Comparison of ENCODE assay signal across 8 cellular contexts in the genomic region with DNA sequence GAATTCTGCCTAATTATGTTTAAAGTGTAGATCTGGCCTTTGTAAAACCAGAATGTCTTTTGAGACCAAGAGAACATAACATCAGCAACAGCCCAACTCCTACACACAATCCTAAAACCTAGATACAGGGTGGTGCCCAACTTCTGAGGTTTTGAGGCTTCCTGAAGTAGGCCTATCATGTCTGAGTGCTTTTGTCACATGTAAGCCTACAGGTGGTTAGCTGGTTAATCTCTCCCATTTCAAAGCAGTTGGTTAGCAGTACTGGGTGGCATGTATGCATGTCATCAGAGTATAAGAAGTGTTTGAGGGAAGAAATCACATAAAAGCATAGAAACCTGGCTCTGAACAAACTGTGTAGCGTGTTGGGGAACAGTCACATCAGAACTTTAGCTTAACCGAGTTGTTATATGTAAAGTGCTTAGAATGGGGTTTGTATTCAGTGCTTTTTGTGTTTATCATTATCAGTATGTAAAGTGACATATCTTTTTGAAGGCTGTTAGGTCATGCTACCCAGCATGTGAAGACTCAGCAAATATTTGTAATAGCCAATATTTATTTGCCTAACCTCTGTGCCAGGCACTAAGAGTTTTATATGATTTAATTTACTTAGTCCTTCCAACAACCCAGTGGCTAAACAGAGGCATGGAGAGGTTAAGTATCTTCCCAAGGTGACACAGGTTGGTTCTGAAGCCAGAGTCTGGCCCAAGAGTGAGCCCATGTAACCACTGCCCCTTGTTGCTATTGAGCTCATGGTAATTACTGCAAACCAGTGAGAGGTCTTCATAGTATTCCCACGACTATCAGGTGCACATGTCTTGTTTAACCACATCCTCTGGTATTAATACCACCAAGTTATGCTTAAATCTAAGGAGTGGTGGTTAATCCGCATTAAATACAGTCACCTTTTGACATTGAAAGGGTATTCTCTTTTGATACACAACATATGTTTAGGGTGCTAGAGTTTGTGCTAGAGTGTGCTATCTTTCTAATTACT. TPM values are rescaled to one million over a fixed set of nuclear protein-coding genes. Genes with fewer than 3 reads are reported as not detected.
DNase-seq lines count a peak whose midpoint lies in the region; ATAC-seq, FAIRE-seq and TF ChIP-seq lines count a peak whose summit lies in the region.

No MANE protein-coding gene starts in this region.

- H3K27me3 Mint-ChIP-seq in T-helper 2 cell treated with Interferon-gamma antibody and Interleukin-4, amounts not matched to agents 5 μg/mL and 100 μg/mL, for 36 hours (ENCODE audit: low read depth), result no peaks in the 10 kb centered on the region
- no peaks in the 10 kb centered on the region for H3K27me3 Mint-ChIP-seq in HFFc6 (ENCODE audit: insufficient read depth)

- no peak for TF ChIP-seq CTCF in HFFc6 (IDR thresholded peaks at IDR 0.05)

- FAIRE-seq in GM12891 (lab: Jason Lieb, UNC), result peak; percentile 87

- H3K27ac Mint-ChIP-seq in T-helper 2 cell treated with Interferon-gamma antibody and Interleukin-4, amounts not matched to agents 5 μg/mL and 100 μg/mL, for 36 hours, result peak overlapping the region; percentile 90
- H3K27ac Mint-ChIP-seq in HFFc6, result no peak overlapping the region

- H3K27ac ChIP-seq in effector memory CD4-positive, alpha-beta T cell (ENCODE audit: insufficient read depth, low read length, poor library complexity, severe bottlenecking), result peak overlapping the region; percentile 48

- no peaks in the 10 kb centered on the region for H3K27me3 ChIP-seq in effector memory CD4-positive, alpha-beta T cell (replicated peaks; ENCODE audit: control insufficient read depth, insufficient read depth, low read length, poor library complexity, severe bottlenecking)

- peaks cover 36% of the 10 kb centered on the region for H3K4me1 ChIP-seq in effector memory CD4-positive, alpha-beta T cell (ENCODE audit: control insufficient read depth, insufficient read depth, low read length, poor library complexity, severe bottlenecking)

- no peaks in the 10 kb centered on the region for H3K36me3 ChIP-seq in effector memory CD4-positive, alpha-beta T cell (ENCODE audit: control insufficient read depth, insufficient read depth, low read length)

- H3K4me1 Mint-ChIP-seq in T-helper 2 cell treated with Interferon-gamma antibody and Interleukin-4, amounts not matched to agents 5 μg/mL and 100 μg/mL, for 36 hours (ENCODE audit: low read depth), result peaks cover 51% of the 10 kb centered on the region
- peaks cover 48% of the 10 kb centered on the region for H3K4me1 Mint-ChIP-seq in HFFc6 (ENCODE audit: low read depth)

- peak; percentile 27 for ATAC-seq in HG02678 (IDR thresholded peaks at IDR 0.05; ENCODE audit: unreplicated experiment)
- no peak for ATAC-seq in HG02852 (IDR thresholded peaks at IDR 0.05; ENCODE audit: unreplicated experiment)

- DNase-seq in GM12891 (ENCODE audit: insufficient read length, low spot score) (no peak), NCI-H1105 treated with DMSO at 0.1 percent for 48 hours (lab: John Stamatoyannopoulos, UW) (no peak), HFFc6 (no peak)
- DNase-seq in T-helper 2 cell treated with Interferon-gamma antibody and Interleukin-4, amounts not matched to agents 5 μg/mL and 100 μg/mL, for 36 hours (ENCODE audit: low spot score), result peak; percentile 73
- peak; percentile 34 to 54 (median 38) for DNase-seq in effector memory CD4-positive, alpha-beta T cell
- DNase-seq in stimulated activated CD4-positive, alpha-beta T cell treated with anti-CD3 and anti-CD28 coated beads, TNF-alpha, amount 100 ng/mL, for 48 hours (ENCODE audit: low read depth in 3 of 3), result peak; percentile 10 to 20 (median 20)

- peaks cover 22% of the 10 kb centered on the region for H3K36me3 Mint-ChIP-seq in T-helper 2 cell treated with Interferon-gamma antibody and Interleukin-4, amounts not matched to agents 5 μg/mL and 100 μg/mL, for 36 hours (ENCODE audit: low read depth)
- H3K36me3 Mint-ChIP-seq in HFFc6 (ENCODE audit: low read depth), result no peaks in the 10 kb centered on the region

- H3K4me3 Mint-ChIP-seq in T-helper 2 cell treated with Interferon-gamma antibody and Interleukin-4, amounts not matched to agents 5 μg/mL and 100 μg/mL, for 36 hours, result peak overlapping the region; percentile 100
- H3K4me3 Mint-ChIP-seq in HFFc6, result no peak overlapping the region

- no peaks in the 10 kb centered on the region for H3K9me3 ChIP-seq in effector memory CD4-positive, alpha-beta T cell (ENCODE audit: control insufficient read depth, low read length)

- peak overlapping the region; percentile 94 for H3K4me3 ChIP-seq in effector memory CD4-positive, alpha-beta T cell (ENCODE audit: insufficient read depth, low read depth, low read length, poor library complexity, severe bottlenecking)

- no peak for TF ChIP-seq POLR2A in GM12891 (IDR thresholded peaks at IDR 0.05; ENCODE audit: low read depth, low read length)

- no peaks in the 10 kb centered on the region for H3K9me3 Mint-ChIP-seq in T-helper 2 cell treated with Interferon-gamma antibody and Interleukin-4, amounts not matched to agents 5 μg/mL and 100 μg/mL, for 36 hours
- no peaks in the 10 kb centered on the region for H3K9me3 Mint-ChIP-seq in HFFc6

TF ChIP-seq in GM12891, 5 proteins besides CTCF, POLR2A, EP300 and RAD21:
- TF ChIP-seq SPI1 (IDR thresholded peaks at IDR 0.05; ENCODE audit: low read depth, low read length), result no peak
- TF ChIP-seq POU2F2 (IDR thresholded peaks at IDR 0.05; ENCODE audit: low read depth, low read length), result no peak
- TF ChIP-seq POLR2AphosphoS5 (IDR thresholded peaks at IDR 0.05; ENCODE audit: low read depth, low read length), result no peak
- TF ChIP-seq PAX5 (IDR thresholded peaks at IDR 0.05; ENCODE audit: insufficient read depth, low read length, severe bottlenecking), result no peak
- TF ChIP-seq TAF1 (IDR thresholded peaks at IDR 0.05; ENCODE audit: low read depth, low read length), result no peak

RNA-seq across cellular contexts. Expression of a gene that starts 2.6 kb away (rescaled TPM):
- 18.9 TPM for polyA plus RNA-seq in GM12891 (2012; ENCODE audit: low read depth, missing spikeins)
- total RNA-seq in HFFc6 (2021; fragmentation: NEBNext Ultra II Directional; extraction: Animal tissue kit (Norgen Biotek cat#: 25700)), result 10 to 100 TPM; 46.4 to 57.4 (median 51.5) TPM

Comparison
In these comparisons a context has a peak if more than half of its experiments do, and no peak if none do; other contexts are left out.
1. DNase-seq: peak in T-helper 2 cell treated with Interferon-gamma antibody and Interleukin-4, amounts not matched to agents 5 μg/mL and 100 μg/mL, for 36 hours (single experiment), effector memory CD4-positive, alpha-beta T cell (3 of 3) and stimulated activated CD4-positive, alpha-beta T cell treated with anti-CD3 and anti-CD28 coated beads, TNF-alpha, amount 100 ng/mL, for 48 hours (3 of 3); none in GM12891 (single experiment), NCI-H1105 treated with DMSO at 0.1 percent for 48 hours (single experiment) and HFFc6 (single experiment).